ENCODE assay signal across 5 cellular contexts in genomic region chr20:40641809-40642208, GRCh38. TPM values are rescaled to one million over a fixed set of nuclear protein-coding genes. Genes with fewer than 3 reads are reported as not detected.
"Had no signal": no experiment of that assay in that cellular context is flagged by ENCODE, and none has a peak within 500 bp of the region (broad histone marks: within the 10 kb centered on the region; RNA-seq: fewer than 3 reads in every experiment).

No MANE protein-coding gene starts in this region.

- H3K4me3 ChIP-seq: GM23338 had no signal

- ATAC-seq: GM23338 had no signal

- DNase-seq: H9, HCEC 1CT, KBM-7 had no signal

- H3K4me3 Mint-ChIP-seq: GM23338, H9, IgD-negative memory B cell had no signal

- H3K9me3 Mint-ChIP-seq: GM23338, H9, IgD-negative memory B cell had no signal

- H3K27ac Mint-ChIP-seq: GM23338, IgD-negative memory B cell had no signal

RNA-seq across cellular contexts. Expression of gene MAFB, which starts 47.2 kb away (rescaled TPM):
- polyA plus RNA-seq: IgD-negative memory B cell had no signal
